In the genomic region with DNA sequence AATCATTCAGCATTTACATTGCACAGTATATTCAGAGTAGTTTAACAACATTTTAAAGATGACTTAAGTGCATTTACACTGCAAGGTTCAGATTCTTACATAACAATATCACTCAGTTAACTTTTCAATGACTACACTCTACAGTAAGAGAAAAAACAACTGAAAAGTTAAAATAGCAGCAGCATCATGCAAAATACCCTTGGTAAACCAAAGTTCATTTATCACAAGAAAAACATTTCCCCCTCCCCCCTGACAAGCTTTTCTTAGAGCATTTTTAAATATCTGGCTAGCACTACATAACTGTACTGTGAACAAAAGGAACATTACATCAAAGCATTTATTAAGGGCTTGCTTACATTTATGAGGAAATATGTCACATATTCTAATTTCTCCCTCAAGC, we compare ENCODE assay signal across 23 cellular contexts.
DNase-seq lines count a peak whose midpoint lies in the region; ATAC-seq, FAIRE-seq and TF ChIP-seq lines count a peak whose summit lies in the region.
"Had no signal": no experiment of that assay in that cellular context is flagged by ENCODE, and none has a peak within 500 bp of the region (broad histone marks: within the 10 kb centered on the region; RNA-seq: fewer than 3 reads in every experiment).

No MANE protein-coding gene starts in this region.

- no peak for FAIRE-seq in astrocyte (lab: Jason Lieb, UNC)
- FAIRE-seq: A549, D721Med, GM12892, GM18507, HTR-8/SVneo had no signal

- H3K4me3 ChIP-seq in HUES6 (ENCODE audit: low read depth, low read length) = no peak overlapping the region; the same call in 1 of the 2 replicates
- H3K4me3 ChIP-seq in astrocyte (ENCODE audit: insufficient read depth, low read depth, low read length) = no peak overlapping the region
- H3K4me3 ChIP-seq in iPS-20b (ENCODE audit: low read length) = 0 out of 2 replicates have a peak overlapping the region, but pooled peaks have one; percentile 7
- no peak overlapping the region for H3K4me3 ChIP-seq in right lobe of liver
- no peak overlapping the region for H3K4me3 ChIP-seq in aorta (ENCODE audit: low read length in 2 of 2)
- H3K4me3 ChIP-seq: A549 had no signal

- H3K27me3 Mint-ChIP-seq in astrocyte (ENCODE audit: low read depth, unreplicated experiment) = no peaks in the 10 kb centered on the region
- H3K27me3 Mint-ChIP-seq: CD4-positive, alpha-beta T cell had no signal

- H3K4me1 Mint-ChIP-seq in astrocyte (ENCODE audit: low read depth, unreplicated experiment) = peaks cover 15% of the 10 kb centered on the region

- H3K36me3 Mint-ChIP-seq in astrocyte (ENCODE audit: low read depth, unreplicated experiment) = no peaks in the 10 kb centered on the region

- H3K79me2 ChIP-seq in astrocyte (ENCODE audit: insufficient read depth, low read length) = no peaks in the 10 kb centered on the region

- H4K20me1 ChIP-seq in astrocyte (ENCODE audit: insufficient read depth, low read length) = no peaks in the 10 kb centered on the region

- no peak overlapping the region for H2AFZ ChIP-seq in astrocyte (ENCODE audit: low read depth, low read length)

- peaks cover 19% of the 10 kb centered on the region for H3K4me1 ChIP-seq in HUES6 (ENCODE audit: control insufficient read depth, insufficient read depth, low read length)
- no peaks in the 10 kb centered on the region for H3K4me1 ChIP-seq in astrocyte (ENCODE audit: insufficient read depth, low read length)
- peaks cover 17% of the 10 kb centered on the region; the same call in 1 of the 2 replicates for H3K4me1 ChIP-seq in iPS-20b (ENCODE audit: insufficient read depth, low read length)
- H3K4me1 ChIP-seq in right lobe of liver = no peaks in the 10 kb centered on the region
- no peaks in the 10 kb centered on the region for H3K4me1 ChIP-seq in aorta (ENCODE audit: control insufficient read depth in 1 of 2, insufficient read depth in 2 of 2, low read length in 2 of 2)
- H3K4me1 ChIP-seq: A549, Caco-2 had no signal

- no peak overlapping the region for H3K4me2 ChIP-seq in astrocyte (ENCODE audit: low read length)
- H3K4me2 ChIP-seq: A549 had no signal

- no peak overlapping the region for H3K27ac Mint-ChIP-seq in astrocyte (ENCODE audit: unreplicated experiment)
- H3K27ac Mint-ChIP-seq: CD4-positive, alpha-beta T cell had no signal

- no peak for TF ChIP-seq POLR2A in right lobe of liver (IDR thresholded peaks at IDR 0.05)

- H3K36me3 ChIP-seq in HUES6 (ENCODE audit: control insufficient read depth, insufficient read depth, low read length) = no peaks in the 10 kb centered on the region
- no peaks in the 10 kb centered on the region for H3K36me3 ChIP-seq in astrocyte (ENCODE audit: insufficient read depth, low read length)
- H3K36me3 ChIP-seq in iPS-20b (ENCODE audit: insufficient read depth, low read depth, low read length) = no peaks in the 10 kb centered on the region
- H3K36me3 ChIP-seq in right lobe of liver = no peaks in the 10 kb centered on the region
- peaks cover 0 to 2% of the 10 kb centered on the region in 2 donors for H3K36me3 ChIP-seq in aorta (ENCODE audit: control insufficient read depth in 1 of 2, insufficient read depth in 2 of 2, low read length in 1 of 2)

- ATAC-seq in right lobe of liver (no peak), aorta (ENCODE audit: low FRiP score) (no peak)
- ATAC-seq: A549 had no signal

- H3K27me3 ChIP-seq in HUES6 (ENCODE audit: control insufficient read depth, insufficient read depth, low read length) (no peaks in the 10 kb centered on the region), astrocyte (ENCODE audit: insufficient read depth, low read length) (no peaks in the 10 kb centered on the region), iPS-20b (ENCODE audit: insufficient read depth, low read length) (no peaks in the 10 kb centered on the region), right lobe of liver (no peaks in the 10 kb centered on the region), aorta (ENCODE audit: control insufficient read depth in 1 of 2, insufficient read depth in 2 of 2, low read length in 1 of 2) (no peaks in the 10 kb centered on the region)

- H3K4me3 Mint-ChIP-seq in astrocyte (ENCODE audit: unreplicated experiment) = no peak overlapping the region
- H3K4me3 Mint-ChIP-seq: CD4-positive, alpha-beta T cell had no signal

- intact Hi-C loops in right lobe of liver (cut with DNase I) = no loop called here
- intact Hi-C loops in aorta (cut with DNase I) = no loop called here

- H3K27ac ChIP-seq in HUES6 (ENCODE audit: low read depth, low read length) = peak overlapping the region; percentile 53; the same call in 1 of the 2 replicates
- H3K27ac ChIP-seq in astrocyte (ENCODE audit: low read depth, low read length) = no peak overlapping the region
- H3K27ac ChIP-seq in iPS-20b (ENCODE audit: low read length) = no peak overlapping the region
- H3K27ac ChIP-seq in right lobe of liver = no peak overlapping the region
- no peak overlapping the region for H3K27ac ChIP-seq in aorta (ENCODE audit: low read depth in 1 of 2, low read length in 2 of 2)
- H3K27ac ChIP-seq: 22Rv1, A549, C4-2B had no signal

- DNase-seq in DMS114 treated with DMSO at 0.1 percent for 48 hours (lab: John Stamatoyannopoulos, UW; ENCODE audit: unreplicated experiment) (peak; percentile 22), astrocyte (ENCODE audit: low read depth) (peak; percentile 54), KG1 (lab: John Stamatoyannopoulos, UW) (no peak), right lobe of liver (no peak), NCI-H2227 treated with DMSO at 0.1 percent for 48 hours (lab: John Stamatoyannopoulos, UW) (no peak), aorta (no peak)
- DNase-seq: AML-193; Caco-2; CD4-positive, alpha-beta T cell; DMS153; DMS79; GDM1; GOT3; H7 had no signal

- no peak for TF ChIP-seq CTCF in astrocyte (IDR thresholded peaks at IDR 0.05; ENCODE audit: insufficient read depth, low read depth, low read length)
- TF ChIP-seq CTCF in right lobe of liver (IDR thresholded peaks at IDR 0.05) = no peak

- H3K9me3 ChIP-seq in HUES6 (ENCODE audit: control insufficient read depth, insufficient read depth, low read depth, low read length) (no peaks in the 10 kb centered on the region), astrocyte (ENCODE audit: insufficient read depth, low read depth, low read length) (no peaks in the 10 kb centered on the region), iPS-20b (ENCODE audit: insufficient read depth, low read depth, low read length) (no peaks in the 10 kb centered on the region), right lobe of liver (no peaks in the 10 kb centered on the region), aorta (ENCODE audit: control insufficient read depth, low read length) (no peaks in the 10 kb centered on the region)
- H3K9me3 ChIP-seq: A549, Caco-2 had no signal

- no peak overlapping the region for H3K9ac ChIP-seq in HUES6 (ENCODE audit: low read length)
- no peak overlapping the region for H3K9ac ChIP-seq in astrocyte (ENCODE audit: low read length)
- peak overlapping the region; percentile 2; the same call in 1 of the 2 replicates for H3K9ac ChIP-seq in iPS-20b (ENCODE audit: low read depth, low read length)

- H3K9me3 Mint-ChIP-seq in astrocyte (ENCODE audit: unreplicated experiment) = no peaks in the 10 kb centered on the region
- H3K9me3 Mint-ChIP-seq: CD4-positive, alpha-beta T cell had no signal

Comparison
In these comparisons a context has a peak if more than half of its experiments do, and no peak if none do; other contexts are left out.
1. DNase-seq: peak in DMS114 treated with DMSO at 0.1 percent for 48 hours (single experiment) and astrocyte (single experiment); none in KG1 (single experiment), right lobe of liver (0 of 3), NCI-H2227 treated with DMSO at 0.1 percent for 48 hours (single experiment) and aorta (0 of 2).